ENCODE assay signal across 1 cellular context in the genomic region with DNA sequence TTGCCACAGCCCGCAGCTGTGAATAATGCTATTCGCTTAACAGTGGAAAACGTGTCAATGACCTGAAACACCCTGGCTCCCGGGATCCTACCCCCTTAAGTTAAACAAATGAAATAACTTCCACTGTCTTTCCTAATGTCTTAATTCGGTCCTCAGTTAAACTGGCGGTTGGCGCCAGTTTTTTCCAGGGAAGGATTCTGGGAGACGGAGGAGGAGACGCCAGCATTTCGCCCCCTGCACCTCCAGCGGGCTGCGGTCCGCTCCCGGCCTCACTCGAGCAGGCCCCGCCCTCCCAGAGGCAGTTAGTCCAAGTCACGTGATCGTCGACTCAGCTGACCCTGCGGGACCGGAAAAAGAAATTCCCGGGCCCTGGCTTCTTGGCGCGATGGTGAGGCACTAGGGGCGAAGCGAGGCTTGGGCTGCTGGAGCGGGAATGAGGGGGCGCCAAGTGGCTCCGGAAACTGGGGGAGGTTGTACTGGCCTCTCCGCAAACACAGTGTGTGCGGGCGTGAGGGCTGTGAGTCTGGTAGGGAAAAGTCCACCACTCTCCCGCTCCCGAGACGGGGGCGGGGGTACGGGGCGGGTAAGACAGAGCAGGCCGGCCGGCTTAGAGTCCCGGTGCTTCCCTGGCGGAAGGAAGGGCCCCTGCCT.
TF ChIP-seq lines count a peak whose summit lies in the region.

A gene (plus strand): TSS at position 359 of the 651 bp plus-strand sequence. CDS start 27 bp downstream, at position 386.

TF ChIP-seq in HepG2, 621 proteins besides CTCF, POLR2A, EP300 and RAD21 (continued from another document and continues in another):
- TF ChIP-seq, protein P1, sequence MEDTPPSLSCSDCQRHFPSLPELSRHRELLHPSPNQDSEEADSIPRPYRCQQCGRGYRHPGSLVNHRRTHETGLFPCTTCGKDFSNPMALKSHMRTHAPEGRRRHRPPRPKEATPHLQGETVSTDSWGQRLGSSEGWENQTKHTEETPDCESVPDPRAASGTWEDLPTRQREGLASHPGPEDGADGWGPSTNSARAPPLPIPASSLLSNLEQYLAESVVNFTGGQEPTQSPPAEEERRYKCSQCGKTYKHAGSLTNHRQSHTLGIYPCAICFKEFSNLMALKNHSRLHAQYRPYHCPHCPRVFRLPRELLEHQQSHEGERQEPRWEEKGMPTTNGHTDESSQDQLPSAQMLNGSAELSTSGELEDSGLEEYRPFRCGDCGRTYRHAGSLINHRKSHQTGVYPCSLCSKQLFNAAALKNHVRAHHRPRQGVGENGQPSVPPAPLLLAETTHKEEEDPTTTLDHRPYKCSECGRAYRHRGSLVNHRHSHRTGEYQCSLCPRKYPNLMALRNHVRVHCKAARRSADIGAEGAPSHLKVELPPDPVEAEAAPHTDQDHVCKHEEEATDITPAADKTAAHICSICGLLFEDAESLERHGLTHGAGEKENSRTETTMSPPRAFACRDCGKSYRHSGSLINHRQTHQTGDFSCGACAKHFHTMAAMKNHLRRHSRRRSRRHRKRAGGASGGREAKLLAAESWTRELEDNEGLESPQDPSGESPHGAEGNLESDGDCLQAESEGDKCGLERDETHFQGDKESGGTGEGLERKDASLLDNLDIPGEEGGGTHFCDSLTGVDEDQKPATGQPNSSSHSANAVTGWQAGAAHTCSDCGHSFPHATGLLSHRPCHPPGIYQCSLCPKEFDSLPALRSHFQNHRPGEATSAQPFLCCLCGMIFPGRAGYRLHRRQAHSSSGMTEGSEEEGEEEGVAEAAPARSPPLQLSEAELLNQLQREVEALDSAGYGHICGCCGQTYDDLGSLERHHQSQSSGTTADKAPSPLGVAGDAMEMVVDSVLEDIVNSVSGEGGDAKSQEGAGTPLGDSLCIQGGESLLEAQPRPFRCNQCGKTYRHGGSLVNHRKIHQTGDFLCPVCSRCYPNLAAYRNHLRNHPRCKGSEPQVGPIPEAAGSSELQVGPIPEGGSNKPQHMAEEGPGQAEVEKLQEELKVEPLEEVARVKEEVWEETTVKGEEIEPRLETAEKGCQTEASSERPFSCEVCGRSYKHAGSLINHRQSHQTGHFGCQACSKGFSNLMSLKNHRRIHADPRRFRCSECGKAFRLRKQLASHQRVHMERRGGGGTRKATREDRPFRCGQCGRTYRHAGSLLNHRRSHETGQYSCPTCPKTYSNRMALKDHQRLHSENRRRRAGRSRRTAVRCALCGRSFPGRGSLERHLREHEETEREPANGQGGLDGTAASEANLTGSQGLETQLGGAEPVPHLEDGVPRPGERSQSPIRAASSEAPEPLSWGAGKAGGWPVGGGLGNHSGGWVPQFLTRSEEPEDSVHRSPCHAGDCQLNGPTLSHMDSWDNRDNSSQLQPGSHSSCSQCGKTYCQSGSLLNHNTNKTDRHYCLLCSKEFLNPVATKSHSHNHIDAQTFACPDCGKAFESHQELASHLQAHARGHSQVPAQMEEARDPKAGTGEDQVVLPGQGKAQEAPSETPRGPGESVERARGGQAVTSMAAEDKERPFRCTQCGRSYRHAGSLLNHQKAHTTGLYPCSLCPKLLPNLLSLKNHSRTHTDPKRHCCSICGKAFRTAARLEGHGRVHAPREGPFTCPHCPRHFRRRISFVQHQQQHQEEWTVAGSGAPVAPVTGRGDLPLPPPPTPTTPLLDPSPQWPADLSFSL (CRISPR knock-in tag; IDR thresholded peaks at IDR 0.05): no peak
- peak; percentile 92 for TF ChIP-seq NFIC (IDR thresholded peaks at IDR 0.05; ENCODE audit: low read length)
- TF ChIP-seq, protein P2, sequence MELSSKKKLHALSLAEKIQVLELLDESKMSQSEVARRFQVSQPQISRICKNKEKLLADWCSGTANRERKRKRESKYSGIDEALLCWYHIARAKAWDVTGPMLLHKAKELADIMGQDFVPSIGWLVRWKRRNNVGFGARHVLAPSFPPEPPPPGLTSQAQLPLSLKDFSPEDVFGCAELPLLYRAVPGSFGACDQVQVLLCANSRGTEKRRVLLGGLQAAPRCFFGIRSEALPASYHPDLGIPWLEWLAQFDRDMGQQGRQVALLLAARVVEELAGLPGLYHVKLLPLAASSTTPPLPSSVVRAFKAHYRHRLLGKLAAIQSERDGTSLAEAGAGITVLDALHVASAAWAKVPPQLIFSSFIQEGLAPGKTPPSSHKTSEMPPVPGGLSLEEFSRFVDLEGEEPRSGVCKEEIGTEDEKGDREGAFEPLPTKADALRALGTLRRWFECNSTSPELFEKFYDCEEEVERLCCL (CRISPR knock-in tag; IDR thresholded peaks at IDR 0.05; ENCODE audit: borderline replicate concordance): no peak
- no peak for TF ChIP-seq HNRNPUL1 (IDR thresholded peaks at IDR 0.05; ENCODE audit: low read depth, low read length)
- TF ChIP-seq SPEN (CRISPR knock-in tag; IDR thresholded peaks at IDR 0.05; ENCODE audit: low read depth): peak; percentile 94
- peak; percentile 95 for TF ChIP-seq ELF1 (CRISPR knock-in tag; IDR thresholded peaks at IDR 0.05)
- no peak for TF ChIP-seq ZNF230 (CRISPR knock-in tag; IDR thresholded peaks at IDR 0.05)
- TF ChIP-seq ZNF607 (CRISPR knock-in tag; IDR thresholded peaks at IDR 0.05; ENCODE audit: borderline replicate concordance): peak; percentile 47; the same call in 1 of the 2 replicates
- TF ChIP-seq CEBPB (IDR thresholded peaks at IDR 0.05; ENCODE audit: borderline replicate concordance, low read depth, low read length): no peak
- TF ChIP-seq ZNF589 (CRISPR knock-in tag; conservative IDR thresholded peaks at IDR 0.05): no peak
- TF ChIP-seq, protein P3, sequence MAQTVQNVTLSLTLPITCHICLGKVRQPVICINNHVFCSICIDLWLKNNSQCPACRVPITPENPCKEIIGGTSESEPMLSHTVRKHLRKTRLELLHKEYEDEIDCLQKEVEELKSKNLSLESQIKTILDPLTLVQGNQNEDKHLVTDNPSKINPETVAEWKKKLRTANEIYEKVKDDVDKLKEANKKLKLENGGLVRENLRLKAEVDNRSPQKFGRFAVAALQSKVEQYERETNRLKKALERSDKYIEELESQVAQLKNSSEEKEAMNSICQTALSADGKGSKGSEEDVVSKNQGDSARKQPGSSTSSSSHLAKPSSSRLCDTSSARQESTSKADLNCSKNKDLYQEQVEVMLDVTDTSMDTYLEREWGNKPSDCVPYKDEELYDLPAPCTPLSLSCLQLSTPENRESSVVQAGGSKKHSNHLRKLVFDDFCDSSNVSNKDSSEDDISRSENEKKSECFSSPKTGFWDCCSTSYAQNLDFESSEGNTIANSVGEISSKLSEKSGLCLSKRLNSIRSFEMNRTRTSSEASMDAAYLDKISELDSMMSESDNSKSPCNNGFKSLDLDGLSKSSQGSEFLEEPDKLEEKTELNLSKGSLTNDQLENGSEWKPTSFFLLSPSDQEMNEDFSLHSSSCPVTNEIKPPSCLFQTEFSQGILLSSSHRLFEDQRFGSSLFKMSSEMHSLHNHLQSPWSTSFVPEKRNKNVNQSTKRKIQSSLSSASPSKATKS (CRISPR knock-in tag; IDR thresholded peaks at IDR 0.05): no peak
- TF ChIP-seq, protein P4, sequence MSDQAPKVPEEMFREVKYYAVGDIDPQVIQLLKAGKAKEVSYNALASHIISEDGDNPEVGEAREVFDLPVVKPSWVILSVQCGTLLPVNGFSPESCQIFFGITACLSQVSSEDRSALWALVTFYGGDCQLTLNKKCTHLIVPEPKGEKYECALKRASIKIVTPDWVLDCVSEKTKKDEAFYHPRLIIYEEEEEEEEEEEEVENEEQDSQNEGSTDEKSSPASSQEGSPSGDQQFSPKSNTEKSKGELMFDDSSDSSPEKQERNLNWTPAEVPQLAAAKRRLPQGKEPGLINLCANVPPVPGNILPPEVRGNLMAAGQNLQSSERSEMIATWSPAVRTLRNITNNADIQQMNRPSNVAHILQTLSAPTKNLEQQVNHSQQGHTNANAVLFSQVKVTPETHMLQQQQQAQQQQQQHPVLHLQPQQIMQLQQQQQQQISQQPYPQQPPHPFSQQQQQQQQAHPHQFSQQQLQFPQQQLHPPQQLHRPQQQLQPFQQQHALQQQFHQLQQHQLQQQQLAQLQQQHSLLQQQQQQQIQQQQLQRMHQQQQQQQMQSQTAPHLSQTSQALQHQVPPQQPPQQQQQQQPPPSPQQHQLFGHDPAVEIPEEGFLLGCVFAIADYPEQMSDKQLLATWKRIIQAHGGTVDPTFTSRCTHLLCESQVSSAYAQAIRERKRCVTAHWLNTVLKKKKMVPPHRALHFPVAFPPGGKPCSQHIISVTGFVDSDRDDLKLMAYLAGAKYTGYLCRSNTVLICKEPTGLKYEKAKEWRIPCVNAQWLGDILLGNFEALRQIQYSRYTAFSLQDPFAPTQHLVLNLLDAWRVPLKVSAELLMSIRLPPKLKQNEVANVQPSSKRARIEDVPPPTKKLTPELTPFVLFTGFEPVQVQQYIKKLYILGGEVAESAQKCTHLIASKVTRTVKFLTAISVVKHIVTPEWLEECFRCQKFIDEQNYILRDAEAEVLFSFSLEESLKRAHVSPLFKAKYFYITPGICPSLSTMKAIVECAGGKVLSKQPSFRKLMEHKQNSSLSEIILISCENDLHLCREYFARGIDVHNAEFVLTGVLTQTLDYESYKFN (CRISPR knock-in tag; conservative IDR thresholded peaks at IDR 0.05): peak; percentile 35; the same call in 1 of the 2 replicates
- TF ChIP-seq ZKSCAN5 (CRISPR knock-in tag; IDR thresholded peaks at IDR 0.05): no peak
- TF ChIP-seq, protein P5, sequence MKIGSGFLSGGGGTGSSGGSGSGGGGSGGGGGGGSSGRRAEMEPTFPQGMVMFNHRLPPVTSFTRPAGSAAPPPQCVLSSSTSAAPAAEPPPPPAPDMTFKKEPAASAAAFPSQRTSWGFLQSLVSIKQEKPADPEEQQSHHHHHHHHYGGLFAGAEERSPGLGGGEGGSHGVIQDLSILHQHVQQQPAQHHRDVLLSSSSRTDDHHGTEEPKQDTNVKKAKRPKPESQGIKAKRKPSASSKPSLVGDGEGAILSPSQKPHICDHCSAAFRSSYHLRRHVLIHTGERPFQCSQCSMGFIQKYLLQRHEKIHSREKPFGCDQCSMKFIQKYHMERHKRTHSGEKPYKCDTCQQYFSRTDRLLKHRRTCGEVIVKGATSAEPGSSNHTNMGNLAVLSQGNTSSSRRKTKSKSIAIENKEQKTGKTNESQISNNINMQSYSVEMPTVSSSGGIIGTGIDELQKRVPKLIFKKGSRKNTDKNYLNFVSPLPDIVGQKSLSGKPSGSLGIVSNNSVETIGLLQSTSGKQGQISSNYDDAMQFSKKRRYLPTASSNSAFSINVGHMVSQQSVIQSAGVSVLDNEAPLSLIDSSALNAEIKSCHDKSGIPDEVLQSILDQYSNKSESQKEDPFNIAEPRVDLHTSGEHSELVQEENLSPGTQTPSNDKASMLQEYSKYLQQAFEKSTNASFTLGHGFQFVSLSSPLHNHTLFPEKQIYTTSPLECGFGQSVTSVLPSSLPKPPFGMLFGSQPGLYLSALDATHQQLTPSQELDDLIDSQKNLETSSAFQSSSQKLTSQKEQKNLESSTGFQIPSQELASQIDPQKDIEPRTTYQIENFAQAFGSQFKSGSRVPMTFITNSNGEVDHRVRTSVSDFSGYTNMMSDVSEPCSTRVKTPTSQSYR (CRISPR knock-in tag; IDR thresholded peaks at IDR 0.05; ENCODE audit: borderline replicate concordance): peak; percentile 16; the same call in 1 of the 2 replicates
- peak; percentile 41 for TF ChIP-seq ZBTB38 (CRISPR knock-in tag; IDR thresholded peaks at IDR 0.05)
- no peak for TF ChIP-seq NAIF1 (CRISPR knock-in tag; IDR thresholded peaks at IDR 0.05; ENCODE audit: borderline replicate concordance)
- TF ChIP-seq, protein P6, sequence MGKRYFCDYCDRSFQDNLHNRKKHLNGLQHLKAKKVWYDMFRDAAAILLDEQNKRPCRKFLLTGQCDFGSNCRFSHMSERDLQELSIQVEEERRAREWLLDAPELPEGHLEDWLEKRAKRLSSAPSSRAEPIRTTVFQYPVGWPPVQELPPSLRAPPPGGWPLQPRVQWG (CRISPR knock-in tag; IDR thresholded peaks at IDR 0.05; ENCODE audit: borderline replicate concordance, low read depth): no peak
- TF ChIP-seq ZNF17 (CRISPR knock-in tag; IDR thresholded peaks at IDR 0.05): no peak
- 0 out of 2 replicates have a peak, but pooled peaks have one; percentile 57 for TF ChIP-seq KLF6 (CRISPR knock-in tag; IDR thresholded peaks at IDR 0.05)
- TF ChIP-seq MEIS1 (CRISPR knock-in tag; IDR thresholded peaks at IDR 0.05; ENCODE audit: borderline replicate concordance): no peak
- TF ChIP-seq ZBTB1 (CRISPR knock-in tag; IDR thresholded peaks at IDR 0.05; ENCODE audit: borderline replicate concordance): no peak
- TF ChIP-seq REXO4 (CRISPR knock-in tag; IDR thresholded peaks at IDR 0.05; ENCODE audit: borderline replicate concordance): 0 out of 2 replicates have a peak, but pooled peaks have one; percentile 41
- no peak for TF ChIP-seq TBX3 (IDR thresholded peaks at IDR 0.05; ENCODE audit: borderline replicate concordance)
- TF ChIP-seq, protein P7, sequence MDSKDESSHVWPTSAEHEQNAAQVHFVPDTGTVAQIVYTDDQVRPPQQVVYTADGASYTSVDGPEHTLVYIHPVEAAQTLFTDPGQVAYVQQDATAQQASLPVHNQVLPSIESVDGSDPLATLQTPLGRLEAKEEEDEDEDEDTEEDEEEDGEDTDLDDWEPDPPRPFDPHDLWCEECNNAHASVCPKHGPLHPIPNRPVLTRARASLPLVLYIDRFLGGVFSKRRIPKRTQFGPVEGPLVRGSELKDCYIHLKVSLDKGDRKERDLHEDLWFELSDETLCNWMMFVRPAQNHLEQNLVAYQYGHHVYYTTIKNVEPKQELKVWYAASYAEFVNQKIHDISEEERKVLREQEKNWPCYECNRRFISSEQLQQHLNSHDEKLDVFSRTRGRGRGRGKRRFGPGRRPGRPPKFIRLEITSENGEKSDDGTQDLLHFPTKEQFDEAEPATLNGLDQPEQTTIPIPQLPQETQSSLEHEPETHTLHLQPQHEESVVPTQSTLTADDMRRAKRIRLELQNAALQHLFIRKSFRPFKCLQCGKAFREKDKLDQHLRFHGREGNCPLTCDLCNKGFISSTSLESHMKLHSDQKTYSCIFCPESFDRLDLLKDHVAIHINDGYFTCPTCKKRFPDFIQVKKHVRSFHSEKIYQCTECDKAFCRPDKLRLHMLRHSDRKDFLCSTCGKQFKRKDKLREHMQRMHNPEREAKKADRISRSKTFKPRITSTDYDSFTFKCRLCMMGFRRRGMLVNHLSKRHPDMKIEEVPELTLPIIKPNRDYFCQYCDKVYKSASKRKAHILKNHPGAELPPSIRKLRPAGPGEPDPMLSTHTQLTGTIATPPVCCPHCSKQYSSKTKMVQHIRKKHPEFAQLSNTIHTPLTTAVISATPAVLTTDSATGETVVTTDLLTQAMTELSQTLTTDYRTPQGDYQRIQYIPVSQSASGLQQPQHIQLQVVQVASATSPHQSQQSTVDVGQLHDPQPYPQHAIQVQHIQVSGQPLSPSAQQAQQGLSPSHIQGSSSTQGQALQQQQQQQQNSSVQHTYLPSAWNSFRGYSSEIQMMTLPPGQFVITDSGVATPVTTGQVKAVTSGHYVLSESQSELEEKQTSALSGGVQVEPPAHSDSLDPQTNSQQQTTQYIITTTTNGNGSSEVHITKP (CRISPR knock-in tag; IDR thresholded peaks at IDR 0.05; ENCODE audit: low read depth): no peak
- peak; percentile 92 for TF ChIP-seq KMT2B (CRISPR knock-in tag; IDR thresholded peaks at IDR 0.05)
- TF ChIP-seq ZNF546 (CRISPR knock-in tag; conservative IDR thresholded peaks at IDR 0.05): no peak
